Comparison of ENCODE assay signal across 8 cellular contexts in the genomic region with DNA sequence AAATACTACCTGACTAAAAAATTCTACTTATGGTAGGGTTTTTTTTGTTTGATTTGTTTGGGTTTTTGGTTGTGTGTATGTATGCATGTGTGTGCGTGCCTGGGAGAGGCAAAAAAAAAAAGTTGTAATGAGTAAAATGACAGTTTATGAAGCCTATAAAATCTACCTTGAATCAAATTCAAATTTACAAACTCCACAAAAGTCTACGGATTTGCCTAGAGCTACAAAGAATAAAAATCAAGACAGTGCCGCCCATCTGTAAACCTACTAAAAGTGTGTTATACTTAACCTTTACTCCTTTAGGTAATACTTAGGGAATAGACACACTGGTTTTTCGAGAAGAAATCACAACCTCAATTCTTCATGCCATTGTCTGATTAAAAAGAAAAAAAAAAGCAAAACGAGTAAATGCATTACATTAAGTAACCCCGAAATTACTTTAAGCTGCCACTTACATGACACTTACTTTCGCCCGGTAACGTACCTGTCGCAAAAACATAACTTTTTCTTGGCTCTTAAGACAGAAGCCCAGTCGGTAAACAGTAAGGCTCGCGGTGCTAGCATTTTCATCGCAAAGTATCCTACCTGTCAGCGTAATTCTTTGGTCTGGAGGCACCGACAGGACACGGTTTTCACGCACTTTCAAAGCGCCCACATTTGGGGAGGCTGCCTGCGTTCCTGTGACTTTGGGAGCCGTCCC. TPM values are rescaled to one million over a fixed set of nuclear protein-coding genes. Genes with fewer than 3 reads are reported as not detected.
DNase-seq lines count a peak whose midpoint lies in the region; ATAC-seq and TF ChIP-seq lines count a peak whose summit lies in the region.

No MANE protein-coding gene starts in this region.

- H3K27ac ChIP-seq in OCI-LY7 (ENCODE audit: low read depth, low read length, poor library complexity, severe bottlenecking) (no peak overlapping the region), esophagus squamous epithelium (peak overlapping the region; percentile 81 to 97 (median 90)), psoas muscle (peak overlapping the region; percentile 93), RWPE1 (no peak overlapping the region)

- H3K9me3 ChIP-seq in OCI-LY7 (ENCODE audit: low read length) (no peaks in the 10 kb centered on the region), esophagus squamous epithelium (no peaks in the 10 kb centered on the region), psoas muscle (no peaks in the 10 kb centered on the region)

- 11 to 15% methylated on average over 14 to 21 of the region's 21 CpGs for WGBS in esophagus squamous epithelium, 2 donors
- WGBS in psoas muscle, 3 donors = 10 to 29% (median 13%) methylated on average over 21 of the region's 21 CpGs

- H2AFZ ChIP-seq in OCI-LY7 (ENCODE audit: low read length) = peak overlapping the region; percentile 58; the same call in 1 of the 2 replicates

- TF ChIP-seq CTCF in GM12875 (IDR thresholded peaks at IDR 0.05; ENCODE audit: borderline replicate concordance, insufficient read depth, low read depth, low read length) = no peak
- no peak for TF ChIP-seq CTCF in OCI-LY7 (conservative IDR thresholded peaks at IDR 0.05; ENCODE audit: low read length)
- no peak for TF ChIP-seq CTCF in esophagus squamous epithelium (IDR thresholded peaks at IDR 0.05)
- no peak for TF ChIP-seq CTCF in psoas muscle (IDR thresholded peaks at IDR 0.05)
- TF ChIP-seq CTCF in RWPE1 (conservative IDR thresholded peaks at IDR 0.05; ENCODE audit: low read depth) = no peak

- no peaks in the 10 kb centered on the region for H4K20me1 ChIP-seq in OCI-LY7 (ENCODE audit: insufficient read depth, low read length)

- peak overlapping the region; percentile 86 for H3K4me2 ChIP-seq in OCI-LY7 (ENCODE audit: low read length)

- CTCF ChIA-PET in OCI-LY7 (lab: Charles Lee; ENCODE audit: unreplicated experiment) = no interaction called here
- CTCF ChIA-PET in RWPE1 (lab: Yijun Ruan, JAX) = interaction anchor here (0.6 kb wide), 1 partner anchor 242 kb away, joined by 4 read pairs; no protein-coding TSS in a partner anchor

- DNase-seq in OCI-LY7 (ENCODE audit: low spot score) = no peak
- DNase-seq in esophagus squamous epithelium (lab: John Stamatoyannopoulos, UW) = no peak
- DNase-seq in psoas muscle = no peak
- DNase-seq in stimulated activated CD8-positive, alpha-beta memory T cell treated with anti-CD3 and anti-CD28 coated beads, Interleukin-4, amount 100 ng/mL, for 48 hours = no peak
- no peak for DNase-seq in activated naive CD4-positive, alpha-beta T cell treated with anti-CD3 and anti-CD28 coated beads, Interleukin-2, amount 50 U/mL, for 16 hours
- DNase-seq in RWPE1 (ENCODE audit: low spot score) = no peak

- no peaks in the 10 kb centered on the region for H3K4me1 ChIP-seq in OCI-LY7 (ENCODE audit: insufficient read depth, low read length, poor library complexity, severe bottlenecking)
- H3K4me1 ChIP-seq in esophagus squamous epithelium = peaks cover 0 to 71% (median 5%) of the 10 kb centered on the region in 3 donors
- H3K4me1 ChIP-seq in psoas muscle = peaks cover 13% of the 10 kb centered on the region

- H3K27me3 ChIP-seq in esophagus squamous epithelium (peaks cover 0 to 24% (median 0%) of the 10 kb centered on the region in 4 donors), psoas muscle (ENCODE audit: insufficient read depth in 3 of 3, low read length in 2 of 3) (no peaks in the 10 kb centered on the region)

- no TSS peak for BruUV-seq in OCI-LY7 (replicated peaks; lab: Mats Ljungman, UMichigan)

- no peaks in the 10 kb centered on the region for H3K79me2 ChIP-seq in OCI-LY7 (ENCODE audit: insufficient read depth, low read depth, low read length)

- POLR2A ChIA-PET in OCI-LY7 (lab: Charles Lee) = no interaction called here
- POLR2A ChIA-PET in RWPE1 (lab: Yijun Ruan, JAX; ENCODE audit: low non-redundant PET) = interaction anchor here (0.7 to 1.1 kb wide), 2 partner anchors 25 to 32 kb away, joined by 3 read pairs; no protein-coding TSS in a partner anchor

- intact Hi-C loops in OCI-LY7 (cut with micrococcal nuclease; ENCODE audit: unreplicated experiment) = no loop called here
- intact Hi-C loops in esophagus squamous epithelium (cut with DNase I) = no loop called here
- intact Hi-C loops in psoas muscle (cut with DNase I) = loop anchor here in 1 of 2 donors (5.0 kb wide), 1 partner anchor 57 kb away; a partner anchor contains a TSS

- TF ChIP-seq POLR2A in esophagus squamous epithelium (IDR thresholded peaks at IDR 0.05) = no peak

- H3K9me2 ChIP-seq in OCI-LY7 (ENCODE audit: insufficient read depth, low read length) = no peaks in the 10 kb centered on the region

- H3K4me3 ChIP-seq in GM12875 (ENCODE audit: low read depth, low read length) (peak overlapping the region; percentile 91), OCI-LY7 (ENCODE audit: low read depth, low read length, poor library complexity, severe bottlenecking) (peak overlapping the region; percentile 67), esophagus squamous epithelium (peak overlapping the region; percentile 87 to 92 (median 88)), psoas muscle (peak overlapping the region; percentile 96)

- ATAC-seq in psoas muscle (no peak), GM19351 (IDR thresholded peaks at IDR 0.05; ENCODE audit: unreplicated experiment) (no peak)

- H3K36me3 ChIP-seq in OCI-LY7 (ENCODE audit: insufficient read depth, low read length) = no peaks in the 10 kb centered on the region
- H3K36me3 ChIP-seq in esophagus squamous epithelium = no peaks in the 10 kb centered on the region
- H3K36me3 ChIP-seq in psoas muscle (ENCODE audit: insufficient read depth in 1 of 2, low read depth in 1 of 2) = no peaks in the 10 kb centered on the region

RNA-seq across cellular contexts. Expression of a gene that starts 1.0 kb away (rescaled TPM):
- not detected in 2 replicates for total RNA-seq in OCI-LY7 (2014; rRNA removed; shearing (Covaris generic))
- total RNA-seq in OCI-LY7 (2022) = not detected in 2 replicates
- 10 to 100 TPM in 1 of 4 donors, 1 to 10 TPM in 3; 2.8 to 10.9 (median 4.4) TPM for total RNA-seq in esophagus squamous epithelium
- total RNA-seq in psoas muscle = 1 to 10 TPM; 3.9 to 5.9 (median 4.9) TPM
- 1 to 10 TPM in 1 of 3 donors, under 1 TPM in 2; 0.30 to 1.9 (median 0.66) TPM for polyA plus RNA-seq in psoas muscle

RNA-seq across cellular contexts. Expression of a gene that starts 59.6 kb away (rescaled TPM):
- 35.6 and 55.3 TPM in 2 replicates for total RNA-seq in OCI-LY7 (2014; rRNA removed; shearing (Covaris generic))
- 33.0 and 37.4 TPM in 2 replicates for total RNA-seq in OCI-LY7 (2022)
- 10 to 100 TPM in 3 of 4 donors, 1 to 10 TPM in 1; 9.1 to 15.2 (median 12.2) TPM for total RNA-seq in esophagus squamous epithelium
- 10 to 100 TPM; 10.2 to 20.7 (median 13.1) TPM for total RNA-seq in psoas muscle
- polyA plus RNA-seq in psoas muscle = 10 to 100 TPM; 13.3 to 28.8 (median 20.7) TPM

Comparison
In these comparisons a context has a peak if more than half of its experiments do, and no peak if none do; other contexts are left out.
1. H3K27ac ChIP-seq: peak in esophagus squamous epithelium (4 of 4) and psoas muscle (single experiment); none in OCI-LY7 (single experiment) and RWPE1 (single experiment).
2. Peak in every context shown above with its lines, with median percentiles within 50 percentile points of each other: H3K4me3 ChIP-seq.